ENCODE assay signal across 24 cellular contexts in the genomic region with DNA sequence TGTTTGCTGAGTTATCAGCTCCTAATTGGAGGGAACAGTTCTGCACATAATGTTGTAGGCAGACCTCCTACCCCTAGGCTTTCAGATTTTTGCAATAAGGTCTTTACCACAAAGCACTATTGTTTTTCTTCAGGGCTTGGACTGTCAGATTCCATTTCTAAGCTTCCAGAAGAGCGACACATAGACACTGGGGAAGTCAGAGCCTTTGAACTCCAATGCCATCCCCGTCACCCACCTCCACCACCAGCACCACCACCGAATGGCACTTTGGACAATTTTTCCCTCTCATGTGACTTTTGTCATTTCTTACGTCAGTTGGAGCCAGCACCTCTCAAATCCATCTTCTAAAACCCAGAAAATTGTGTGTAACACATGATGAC. TPM values are rescaled to one million over a fixed set of nuclear protein-coding genes. Genes with fewer than 3 reads are reported as not detected.
DNase-seq lines count a peak whose midpoint lies in the region; ATAC-seq and TF ChIP-seq lines count a peak whose summit lies in the region.
"Had no signal": no experiment of that assay in that cellular context is flagged by ENCODE, and none has a peak within 500 bp of the region (broad histone marks: within the 10 kb centered on the region; RNA-seq: fewer than 3 reads in every experiment).

No MANE protein-coding gene starts in this region.

- peaks cover 8% of the 10 kb centered on the region for H3K36me3 Mint-ChIP-seq in WTC11
- H3K36me3 Mint-ChIP-seq: activated naive CD8-positive, alpha-beta T cell had no signal

- TF ChIP-seq CTCF in WTC11 (IDR thresholded peaks at IDR 0.05): no peak
- no peak for TF ChIP-seq CTCF in osteoblast (IDR thresholded peaks at IDR 0.05; ENCODE audit: extremely low read depth, low read depth, low read length)
- TF ChIP-seq CTCF in body of pancreas (IDR thresholded peaks at IDR 0.05): no peak

- no peak for TF ChIP-seq POLR2A in body of pancreas (IDR thresholded peaks at IDR 0.05)

- CTCF ChIA-PET in WTC11 (lab: Charles Lee): interaction anchor here (1.8 kb wide), 2 partner anchors 26 to 195 kb away, joined by 4 to 6 read pairs; no protein-coding TSS in a partner anchor

- H3K27me3 ChIP-seq in osteoblast (ENCODE audit: insufficient read depth, low read length) (no peaks in the 10 kb centered on the region), body of pancreas (no peaks in the 10 kb centered on the region)
- H3K27me3 ChIP-seq: upper lobe of right lung had no signal

- POLR2A ChIA-PET in WTC11 (lab: Charles Lee): interaction anchor here (6.0 kb wide), 1 partner anchor 27 kb away, joined by 83 read pairs; the partner anchor contains the start of gene SPRY4

- no peak overlapping the region for H3K4me3 Mint-ChIP-seq in WTC11
- H3K4me3 Mint-ChIP-seq: activated CD4-positive, alpha-beta T cell treated with anti-CD3 and anti-CD28 coated beads, Interleukin-2, amount 10 ng/mL, durations not matched to agents 24 days and 14 days; activated naive CD8-positive, alpha-beta T cell had no signal

- ATAC-seq in WTC11 (no peak), body of pancreas (no peak), GM19035 (IDR thresholded peaks at IDR 0.05; ENCODE audit: unreplicated experiment) (no peak)
- ATAC-seq: left cardiac atrium; pancreas; stimulated activated naive CD8-positive, alpha-beta T cell treated with anti-CD3 and anti-CD28 coated beads, Interleukin-15, Interleukin-2, amounts not matched to agents 100 U/mL and 50 U/mL, for 24 hours; upper lobe of right lung had no signal

- no peak overlapping the region for H3K4me2 ChIP-seq in osteoblast (ENCODE audit: insufficient read depth, low read length)

- H2AFZ ChIP-seq in osteoblast (ENCODE audit: low read length): peak overlapping the region; percentile 53

- H3K4me1 Mint-ChIP-seq in WTC11: peaks cover 26% of the 10 kb centered on the region

- peak; percentile 8 for DNase-seq in COLO829 (ENCODE audit: low spot score)
- peak; percentile 36 for DNase-seq in HT1080 (ENCODE audit: low read depth)
- DNase-seq in WTC11 (ENCODE audit: low spot score): no peak
- no peak for DNase-seq in osteoblast (ENCODE audit: insufficient read length, low spot score, missing footprints)
- DNase-seq in body of pancreas: no peak
- no peak for DNase-seq in NCI-H2196 treated with DMSO at 0.1 percent for 48 hours (lab: John Stamatoyannopoulos, UW; ENCODE audit: unreplicated experiment)
- DNase-seq: activated CD4-positive, alpha-beta T cell treated with anti-CD3 and anti-CD28 coated beads, Interleukin-2, amount 10 ng/mL, durations not matched to agents 24 days and 14 days; activated effector memory CD4-positive, alpha-beta T cell treated with Interleukin-2 at 50 U/mL for 16 hours; H7; hippocampal formation; left cardiac atrium; NCI-H1105; NCI-H187 treated with DMSO at 0.1 percent for 48 hours; NCI-H69; SHP77 treated with DMSO at 0.1 percent for 48 hours; spleen; stimulated activated CD4-positive, alpha-beta T cell treated with anti-CD3 and anti-CD28 coated beads, Interleukin-2, amount 100 ng/mL, for 24 hours; stimulated activated naive CD8-positive, alpha-beta T cell treated with anti-CD3 and anti-CD28 coated beads, Interleukin-15, Interleukin-2, amounts not matched to agents 100 U/mL and 50 U/mL, for 24 hours; upper lobe of right lung had no signal

- H3K27ac Mint-ChIP-seq in WTC11: no peak overlapping the region
- H3K27ac Mint-ChIP-seq: activated CD4-positive, alpha-beta T cell treated with anti-CD3 and anti-CD28 coated beads, Interleukin-2, amount 10 ng/mL, durations not matched to agents 24 days and 14 days; activated naive CD8-positive, alpha-beta T cell; CD14-positive monocyte had no signal

- H3K36me3 ChIP-seq in osteoblast (ENCODE audit: insufficient read depth, low read length) (no peaks in the 10 kb centered on the region), body of pancreas (replicated peaks in 1 of 2; ENCODE audit: insufficient read depth in 1 of 2, low read depth in 2 of 2) (no peaks in the 10 kb centered on the region)
- H3K36me3 ChIP-seq: pancreas, spleen, upper lobe of right lung had no signal

- H3K27me3 Mint-ChIP-seq in WTC11 (ENCODE audit: low read depth): no peaks in the 10 kb centered on the region

- H3K27ac ChIP-seq in osteoblast (ENCODE audit: low read depth, low read length) (no peak overlapping the region), body of pancreas (no peak overlapping the region)
- H3K27ac ChIP-seq: pancreas, upper lobe of right lung had no signal

- peaks cover 2% of the 10 kb centered on the region for H3K79me2 ChIP-seq in osteoblast (ENCODE audit: insufficient read depth, low read length)

- no peaks in the 10 kb centered on the region for H3K9me3 ChIP-seq in osteoblast (ENCODE audit: low read depth, low read length)
- no peaks in the 10 kb centered on the region for H3K9me3 ChIP-seq in body of pancreas
- H3K9me3 ChIP-seq: pancreas, upper lobe of right lung had no signal

- intact Hi-C loops in body of pancreas (cut with DNase I): no loop called here

- H4K20me1 ChIP-seq in osteoblast (ENCODE audit: insufficient read depth, low read length): no peaks in the 10 kb centered on the region

- H3K4me3 ChIP-seq in osteoblast (ENCODE audit: insufficient read depth, low read length) (no peak overlapping the region), body of pancreas (no peak overlapping the region)
- H3K4me3 ChIP-seq: lung, pancreas, spleen, upper lobe of right lung had no signal

- H3K4me1 ChIP-seq in osteoblast (ENCODE audit: insufficient read depth, low read length): peaks cover 9% of the 10 kb centered on the region
- peaks cover 18% of the 10 kb centered on the region for H3K4me1 ChIP-seq in body of pancreas
- H3K4me1 ChIP-seq: pancreas had no signal

- peaks cover 10% of the 10 kb centered on the region for H3K9me3 Mint-ChIP-seq in WTC11
- H3K9me3 Mint-ChIP-seq: activated CD4-positive, alpha-beta T cell treated with anti-CD3 and anti-CD28 coated beads, Interleukin-2, amount 10 ng/mL, durations not matched to agents 24 days and 14 days had no signal

- 40 to 43% methylated on average over 4 of the region's 4 CpGs for WGBS in body of pancreas, 2 donors

TF ChIP-seq in WTC11, 78 proteins besides CTCF, POLR2A, EP300 and RAD21:
- no peak for TF ChIP-seq GRHL2 (CRISPR knock-in tag; IDR thresholded peaks at IDR 0.05; ENCODE audit: insufficient replicate concordance, severe bottlenecking)
- peak; percentile 14; the same call in 1 of the 2 replicates for TF ChIP-seq GABPB1 (CRISPR knock-in tag; IDR thresholded peaks at IDR 0.05)

RNA-seq across cellular contexts. Expression of gene SPRY4, which starts 28.3 kb away (rescaled TPM):
- 16.9 and 27.9 TPM in 2 replicates for total RNA-seq in HT1080 (2014; rRNA removed; shearing (Covaris generic))
- 18.0 and 23.4 TPM in 2 replicates for polyA plus RNA-seq in HT1080 (2015; cell fraction: cytosol; rRNA removed)
- polyA plus RNA-seq in HT1080 (2015; cell fraction: nucleus; rRNA removed): 42.0 and 42.4 TPM in 2 replicates
- 99.6 to 140 TPM (median 103 TPM) in 3 replicates for total RNA-seq in WTC11 (2021)
- 5.4 and 5.9 TPM in 2 replicates for total RNA-seq in osteoblast
- 10 to 100 TPM in 1 of 2 donors, 1 to 10 TPM in 1; 6.7 to 18.5 TPM for total RNA-seq in body of pancreas
- polyA plus RNA-seq: CD14-positive monocyte had no signal

Comparison
In these comparisons a context has a peak if more than half of its experiments do, and no peak if none do; other contexts are left out.
1. DNase-seq: peak in COLO829 (single experiment) and HT1080 (single experiment); none in WTC11 (single experiment), osteoblast (single experiment), body of pancreas (0 of 4) and NCI-H2196 treated with DMSO at 0.1 percent for 48 hours (single experiment).